9 cellular contexts compared by ENCODE assay signal in the genomic region with DNA sequence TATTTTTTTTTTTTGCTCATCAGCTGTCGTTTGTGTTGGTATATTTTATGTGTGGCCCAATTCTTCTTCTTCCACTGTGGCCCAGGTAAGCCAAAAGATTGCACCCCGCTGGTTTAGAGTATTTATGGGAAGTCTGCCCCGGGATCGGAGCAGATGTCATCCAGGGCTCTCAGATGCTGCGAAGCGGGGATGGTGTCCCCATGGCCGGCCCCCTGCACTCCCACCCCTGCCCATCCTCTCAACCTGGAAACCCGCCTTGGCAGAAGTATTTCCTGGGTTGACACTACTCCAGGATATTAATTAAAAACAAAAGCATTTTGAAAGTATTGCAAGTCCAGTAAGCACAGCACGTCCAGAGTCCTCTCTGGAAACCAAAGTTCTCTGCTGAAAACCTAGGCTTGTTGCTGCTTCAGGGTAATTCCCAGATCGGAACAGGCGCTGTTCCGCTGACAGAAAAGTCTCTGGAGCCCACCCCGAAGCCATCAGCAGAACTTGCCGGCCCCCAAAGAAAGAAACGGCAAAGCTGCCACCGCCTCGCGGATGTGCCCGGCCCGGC. TPM values are rescaled to one million over a fixed set of nuclear protein-coding genes. Genes with fewer than 3 reads are reported as not detected.
A peak's percentile ranks its signal among the peaks of the same experiment; 100 is the strongest.
DNase-seq lines count a peak whose midpoint lies in the region; ATAC-seq and TF ChIP-seq lines count a peak whose summit lies in the region.
"Had no signal": no experiment of that assay in that cellular context is flagged by ENCODE, and none has a peak within 500 bp of the region (broad histone marks: within the 10 kb centered on the region; RNA-seq: fewer than 3 reads in every experiment).

No MANE protein-coding gene starts in this region.

- H4K20me1 ChIP-seq in neural progenitor cell (ENCODE audit: low read depth) = no peaks in the 10 kb centered on the region

- peak overlapping the region; percentile 52 for H3K4me3 ChIP-seq in AG04449 (ENCODE audit: low read depth, low read length)
- peak overlapping the region; percentile 25 for H3K4me3 ChIP-seq in HEK293 (ENCODE audit: low read depth, low read length)
- peak overlapping the region; percentile 65 for H3K4me3 ChIP-seq in neural progenitor cell

- H3K36me3 ChIP-seq in HEK293 (ENCODE audit: control insufficient read depth in 2 of 2, insufficient read depth in 1 of 2, low read length in 2 of 2) = no peaks in the 10 kb centered on the region
- H3K36me3 ChIP-seq in neural progenitor cell = no peaks in the 10 kb centered on the region

- H3K9me3 Mint-ChIP-seq in effector memory CD8-positive, alpha-beta T cell = no peaks in the 10 kb centered on the region
- H3K9me3 Mint-ChIP-seq in neural progenitor cell = no peaks in the 10 kb centered on the region

- H3F3A ChIP-seq in neural progenitor cell (ENCODE audit: low read depth) = peaks cover 17% of the 10 kb centered on the region

- in situ Hi-C loops in KBM-7 (cut with MboI; ENCODE audit: low pct_unique_long_range_greater_than_20kb, low sequenced_read_pairs) = no loop called here

- H3K9ac ChIP-seq in neural progenitor cell = no peak overlapping the region

- H3K4me1 Mint-ChIP-seq in effector memory CD8-positive, alpha-beta T cell (ENCODE audit: low read depth in 2 of 2) = no peaks in the 10 kb centered on the region
- peaks cover 19% of the 10 kb centered on the region for H3K4me1 Mint-ChIP-seq in neural progenitor cell

- POLR2A ChIA-PET in AG04449 (lab: Yijun Ruan, JAX) = interaction anchor here (0.7 kb wide), 1 partner anchor 405 kb away, joined by 3 read pairs; no protein-coding TSS in a partner anchor
- POLR2A ChIA-PET in HEK293 (lab: Yijun Ruan, JAX) = interaction anchor here (0.5 kb wide), 1 partner anchor 37 kb away, joined by 12 read pairs; no protein-coding TSS in a partner anchor

- DNase-seq in AG04449 (ENCODE audit: low read depth, low spot score) (no peak), neural progenitor cell (ENCODE audit: low spot score) (peak; percentile 31), OCI-M2 (lab: John Stamatoyannopoulos, UW; ENCODE audit: unreplicated experiment) (no peak), KBM-7 (no peak), MV-4-11 (lab: John Stamatoyannopoulos, UW) (no peak)
- no peak for DNase-seq in effector memory CD8-positive, alpha-beta T cell
- DNase-seq: NCI-H2081 had no signal

- ATAC-seq in effector memory CD8-positive, alpha-beta T cell (replicated peaks) = no peak
- ATAC-seq in GM19035 (IDR thresholded peaks at IDR 0.05; ENCODE audit: unreplicated experiment) = no peak

- no peaks in the 10 kb centered on the region for H3K9me3 ChIP-seq in HEK293 (ENCODE audit: control insufficient read depth, insufficient read depth, low read depth, low read length)
- no peaks in the 10 kb centered on the region for H3K9me3 ChIP-seq in neural progenitor cell (ENCODE audit: low read depth)

- CTCF ChIA-PET in AG04449 (lab: Yijun Ruan, JAX) (no interaction called here), HEK293 (lab: Yijun Ruan, JAX) (interaction anchor here (0.6 kb wide), 2 partner anchors 8 to 30 kb away, joined by 4 to 5 read pairs; no protein-coding TSS in a partner anchor)

- H3K4me2 ChIP-seq in neural progenitor cell = peak overlapping the region; percentile 94

- TF ChIP-seq CTCF in AG04449 (IDR thresholded peaks at IDR 0.05; ENCODE audit: insufficient read depth, low read length, missing control alignments) (no peak), HEK293 (tag by site-specific recombination; IDR thresholded peaks at IDR 0.05) (no peak), neural progenitor cell (IDR thresholded peaks at IDR 0.05) (no peak)

- H2AFZ ChIP-seq in neural progenitor cell (replicated peaks) = peak overlapping the region; percentile 81

- no peak overlapping the region for H3K27ac Mint-ChIP-seq in effector memory CD8-positive, alpha-beta T cell
- no peak overlapping the region for H3K27ac Mint-ChIP-seq in neural progenitor cell

- no peaks in the 10 kb centered on the region for H3K79me2 ChIP-seq in neural progenitor cell (ENCODE audit: low read depth)

- H3K27ac ChIP-seq in HEK293 (ENCODE audit: extremely low read depth, low read depth, low read length) = no peak overlapping the region
- H3K27ac ChIP-seq in neural progenitor cell = no peak overlapping the region

- peaks cover 48% of the 10 kb centered on the region for H3K27me3 ChIP-seq in neural progenitor cell

- H3K4me1 ChIP-seq in HEK293 (ENCODE audit: control insufficient read depth, insufficient read depth, low read length) (no peaks in the 10 kb centered on the region), neural progenitor cell (peaks cover 22% of the 10 kb centered on the region)

- H3K36me3 Mint-ChIP-seq in effector memory CD8-positive, alpha-beta T cell (ENCODE audit: insufficient read depth) = peaks cover 2% of the 10 kb centered on the region
- H3K36me3 Mint-ChIP-seq in neural progenitor cell = no peaks in the 10 kb centered on the region

- H3K4me3 Mint-ChIP-seq in effector memory CD8-positive, alpha-beta T cell = peak overlapping the region; percentile 56 to 61
- H3K4me3 Mint-ChIP-seq in neural progenitor cell = peak overlapping the region; percentile 87

- peaks cover 72 to 73% of the 10 kb centered on the region in 2 donors for H3K27me3 Mint-ChIP-seq in effector memory CD8-positive, alpha-beta T cell
- peaks cover 25% of the 10 kb centered on the region for H3K27me3 Mint-ChIP-seq in neural progenitor cell (ENCODE audit: insufficient read depth, low read depth)

TF ChIP-seq in HEK293, 187 proteins besides CTCF, POLR2A, EP300 and RAD21:
- TF ChIP-seq ZNF639 (tag by site-specific recombination; IDR thresholded peaks at IDR 0.05) (no peak), ZNF174 (tag by site-specific recombination; IDR thresholded peaks at IDR 0.05) (no peak), MZF1 (tag by site-specific recombination; IDR thresholded peaks at IDR 0.05; ENCODE audit: borderline replicate concordance) (no peak), ZNF26 (tag by site-specific recombination; IDR thresholded peaks at IDR 0.05) (no peak), ZNF140 (tag by site-specific recombination; IDR thresholded peaks at IDR 0.05) (no peak), ZNF677 (tag by site-specific recombination; IDR thresholded peaks at IDR 0.05) (no peak), KLF10 (tag by site-specific recombination; IDR thresholded peaks at IDR 0.05) (no peak)
TF ChIP-seq in HEK293: peak in this region for 0.

RNA-seq across cellular contexts. Expression of gene SCUBE2, which starts 0.8 kb away (rescaled TPM):
- 21.2 and 42.1 TPM in 2 replicates for total RNA-seq in neural progenitor cell (ENCODE audit: low replicate concordance)
